11 cellular contexts compared by ENCODE assay signal in genomic region chr1:33624991-33625870, GRCh38.
DNase-seq lines count a peak whose midpoint lies in the region; ATAC-seq and TF ChIP-seq lines count a peak whose summit lies in the region.
"Had no signal": no experiment of that assay in that cellular context is flagged by ENCODE, and none has a peak within 500 bp of the region (broad histone marks: within the 10 kb centered on the region; RNA-seq: fewer than 3 reads in every experiment).

No MANE protein-coding gene starts in this region.

- peaks cover 17% of the 10 kb centered on the region for H3K27me3 ChIP-seq in RWPE2 (ENCODE audit: insufficient read depth, poor library complexity, severe bottlenecking)

- DNase-seq in CD14-positive monocyte (ENCODE audit: low spot score) (no peak), RWPE2 (ENCODE audit: low spot score) (no peak), germinal center (ENCODE audit: low spot score) (peak; percentile 36), LoVo (ENCODE audit: low spot score) (no peak), amniotic stem cell (lab: John Stamatoyannopoulos, UW) (no peak), NCI-H1105 (lab: John Stamatoyannopoulos, UW) (no peak), Ammon's horn (ENCODE audit: low spot score) (no peak)
- DNase-seq: activated T-cell treated with anti-CD3 and anti-CD28 coated beads, Interleukin-2, amount 50 U/mL, for 1 hour; KG1; transverse colon had no signal

- no peak for ATAC-seq in RWPE2 (ENCODE audit: low read depth)

- H3K27me3 Mint-ChIP-seq in CD14-positive monocyte (ENCODE audit: low read depth in 3 of 3): peaks cover 2 to 20% (median 9%) of the 10 kb centered on the region in 3 donors

- no peak overlapping the region for H3K4me3 Mint-ChIP-seq in CD14-positive monocyte

- no peaks in the 10 kb centered on the region for H3K9me3 ChIP-seq in RWPE2 (ENCODE audit: severe bottlenecking)
- H3K9me3 ChIP-seq: transverse colon had no signal

- no peak overlapping the region for H3K27ac Mint-ChIP-seq in CD14-positive monocyte

- peak; percentile 48 for TF ChIP-seq CTCF in CD14-positive monocyte (IDR thresholded peaks at IDR 0.05)
- peak; percentile 74 for TF ChIP-seq CTCF in GM12872 (IDR thresholded peaks at IDR 0.05; ENCODE audit: insufficient read depth, low read depth, low read length)
- peak; percentile 12 for TF ChIP-seq CTCF in RWPE2 (IDR thresholded peaks at IDR 0.05; ENCODE audit: poor library complexity, severe bottlenecking)

- no peaks in the 10 kb centered on the region for H3K36me3 Mint-ChIP-seq in CD14-positive monocyte

- no peaks in the 10 kb centered on the region for H3K4me1 ChIP-seq in RWPE2 (ENCODE audit: insufficient read depth, poor library complexity, severe bottlenecking)
- H3K4me1 ChIP-seq: transverse colon had no signal

- no peak overlapping the region for H3K27ac ChIP-seq in RWPE2 (ENCODE audit: poor library complexity, severe bottlenecking)
- H3K27ac ChIP-seq: transverse colon had no signal

- H3K4me1 Mint-ChIP-seq in CD14-positive monocyte: no peaks in the 10 kb centered on the region

- intact Hi-C loops in CD14-positive monocyte (cut with micrococcal nuclease): no loop called here

- no peak overlapping the region for H3K4me3 ChIP-seq in RWPE2 (ENCODE audit: severe bottlenecking)
- H3K4me3 ChIP-seq: transverse colon had no signal

- H3K36me3 ChIP-seq in RWPE2 (ENCODE audit: low read depth): no peaks in the 10 kb centered on the region
- H3K36me3 ChIP-seq: transverse colon had no signal

- peaks cover 0 to 5% (median 0%) of the 10 kb centered on the region in 7 donors for H3K9me3 Mint-ChIP-seq in CD14-positive monocyte

Comparison
In these comparisons a context has a peak if more than half of its experiments do, and no peak if none do; other contexts are left out.
1. CTCF ChIP-seq: peak in every context shown above with its lines; median percentile 74 in GM12872; 48 in CD14-positive monocyte; 12 in RWPE2.